Comparison of ENCODE assay signal across 28 cellular contexts in the genomic region with DNA sequence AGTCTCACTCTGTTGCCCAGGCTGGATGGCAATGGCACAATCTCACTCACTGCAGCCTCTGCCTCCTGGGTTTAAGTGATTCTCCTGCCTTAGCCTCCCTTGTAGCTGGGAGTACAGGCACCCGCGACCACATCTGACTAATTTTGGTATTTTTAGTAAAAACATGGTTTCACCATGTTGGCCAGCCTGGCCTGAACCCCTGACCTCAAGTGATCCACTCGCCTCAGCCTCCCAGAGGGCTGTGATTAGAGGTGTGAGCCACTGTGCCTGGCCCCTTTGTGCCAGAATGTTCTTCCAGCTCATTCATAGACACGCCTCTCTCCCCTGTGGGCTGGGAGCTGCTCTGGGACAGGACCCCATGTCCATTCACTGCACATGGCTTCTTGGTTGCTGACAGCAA. TPM values are rescaled to one million over a fixed set of nuclear protein-coding genes. Genes with fewer than 3 reads are reported as not detected.
DNase-seq lines count a peak whose midpoint lies in the region; ATAC-seq and TF ChIP-seq lines count a peak whose summit lies in the region.
"Had no signal": no experiment of that assay in that cellular context is flagged by ENCODE, and none has a peak within 500 bp of the region (broad histone marks: within the 10 kb centered on the region; RNA-seq: fewer than 3 reads in every experiment).

No MANE protein-coding gene starts in this region.

- POLR2A ChIA-PET in RWPE1 (lab: Yijun Ruan, JAX; ENCODE audit: low non-redundant PET), result no interaction called here

- peaks cover 13 to 17% of the 10 kb centered on the region in 2 donors for H3K4me1 Mint-ChIP-seq in natural killer cell treated with Interleukin-12 subunit alpha and Interleukin-12 subunit beta and Interleukin-15 and Interleukin-18, amount 100 ng/mL, for 72 hours (ENCODE audit: low read depth in 2 of 2)
- H3K4me1 Mint-ChIP-seq in natural killer cell (peaks cover 17 to 34% of the 10 kb centered on the region in 2 donors), endothelial cell (ENCODE audit: unreplicated experiment) (peaks cover 8% of the 10 kb centered on the region)
- peaks cover 15% of the 10 kb centered on the region for H3K4me1 Mint-ChIP-seq in stimulated activated naive CD8-positive, alpha-beta T cell treated with anti-CD3 and anti-CD28 coated beads, Interleukin-15, amount 100 ng/mL, for 72 hours
- H3K4me1 Mint-ChIP-seq: endodermal cell, mesothelial cell of epicardium had no signal

- TF ChIP-seq CTCF in natural killer cell (IDR thresholded peaks at IDR 0.05), result no peak
- TF ChIP-seq CTCF in RWPE1 (conservative IDR thresholded peaks at IDR 0.05; ENCODE audit: low read depth), result no peak
- no peak for TF ChIP-seq CTCF in endothelial cell (IDR thresholded peaks at IDR 0.05; ENCODE audit: unreplicated experiment)

- CTCF ChIA-PET in RWPE1 (lab: Yijun Ruan, JAX), result interaction anchor here (0.7 to 1.0 kb wide), 3 partner anchors 11 to 191 kb away, joined by 3 to 4 read pairs (median 3); no protein-coding TSS in a partner anchor

- intact Hi-C loops in natural killer cell (cut with micrococcal nuclease) (no loop called here), posterior cingulate gyrus (cut with DNase I) (no loop called here)

- DNase-seq in natural killer cell treated with Interleukin-12 subunit alpha and Interleukin-12 subunit beta and Interleukin-15 and Interleukin-18, amount 100 ng/mL, for 72 hours (ENCODE audit: low spot score), result no peak
- DNase-seq in natural killer cell (no peak), RWPE1 (ENCODE audit: low spot score) (no peak), endothelial cell (ENCODE audit: low spot score) (no peak), posterior cingulate gyrus (no peak)
- no peak for DNase-seq in stimulated activated naive CD8-positive, alpha-beta T cell treated with anti-CD3 and anti-CD28 coated beads, Interleukin-15, amount 100 ng/mL, for 72 hours
- DNase-seq in stimulated activated CD4-positive, alpha-beta T cell treated with anti-CD3 and anti-CD28 coated beads, Interleukin-4, amount 100 ng/mL, for 4 hours, result no peak
- DNase-seq: activated effector memory CD4-positive, alpha-beta T cell treated with anti-CD3 and anti-CD28 coated beads, Interleukin-2, amount 50 U/mL, for 16 hours; esophagus squamous epithelium; GOT3; hippocampal formation; immature natural killer cell; left lung; NCI-H1092; NCI-H1930; ovary; stimulated activated CD4-positive, alpha-beta T cell treated with anti-CD3 and anti-CD28 coated beads, Interleukin-12 subunit alpha, Interleukin-12 subunit beta, amount 100 ng/mL, for 4 hours had no signal

- H3K36me3 Mint-ChIP-seq in natural killer cell treated with Interleukin-12 subunit alpha and Interleukin-12 subunit beta and Interleukin-15 and Interleukin-18, amount 100 ng/mL, for 72 hours, result no peaks in the 10 kb centered on the region
- H3K36me3 Mint-ChIP-seq in natural killer cell (no peaks in the 10 kb centered on the region), endothelial cell (ENCODE audit: low read depth, unreplicated experiment) (peaks cover 22% of the 10 kb centered on the region)

- no peaks in the 10 kb centered on the region for H3K27me3 Mint-ChIP-seq in natural killer cell treated with Interleukin-12 subunit alpha and Interleukin-12 subunit beta and Interleukin-15 and Interleukin-18, amount 100 ng/mL, for 72 hours
- H3K27me3 Mint-ChIP-seq in natural killer cell (ENCODE audit: low read depth in 2 of 2) (no peaks in the 10 kb centered on the region), endothelial cell (ENCODE audit: unreplicated experiment) (peaks cover 9% of the 10 kb centered on the region)
- no peaks in the 10 kb centered on the region for H3K27me3 Mint-ChIP-seq in stimulated activated naive CD8-positive, alpha-beta T cell treated with anti-CD3 and anti-CD28 coated beads, Interleukin-15, amount 100 ng/mL, for 72 hours
- H3K27me3 Mint-ChIP-seq: CD4-positive, alpha-beta memory T cell; naive thymus-derived CD4-positive, alpha-beta T cell; type B pancreatic cell had no signal

- H3K9me3 Mint-ChIP-seq in natural killer cell treated with Interleukin-12 subunit alpha and Interleukin-12 subunit beta and Interleukin-15 and Interleukin-18, amount 100 ng/mL, for 72 hours, result no peaks in the 10 kb centered on the region
- H3K9me3 Mint-ChIP-seq in natural killer cell (no peaks in the 10 kb centered on the region), endothelial cell (ENCODE audit: unreplicated experiment) (no peaks in the 10 kb centered on the region)
- no peaks in the 10 kb centered on the region for H3K9me3 Mint-ChIP-seq in stimulated activated naive CD8-positive, alpha-beta T cell treated with anti-CD3 and anti-CD28 coated beads, Interleukin-15, amount 100 ng/mL, for 72 hours
- H3K9me3 Mint-ChIP-seq: CD4-positive, alpha-beta memory T cell; endodermal cell; immature natural killer cell; mesothelial cell of epicardium; naive thymus-derived CD4-positive, alpha-beta T cell; type B pancreatic cell had no signal

- H3K27ac ChIP-seq in RWPE1, result peak overlapping the region; percentile 48
- H3K27ac ChIP-seq: coronary artery, esophagus squamous epithelium, gastroesophageal sphincter, left lung, ovary, right atrium auricular region, SK-N-MC, VCaP had no signal

- H3K4me3 Mint-ChIP-seq in natural killer cell treated with Interleukin-12 subunit alpha and Interleukin-12 subunit beta and Interleukin-15 and Interleukin-18, amount 100 ng/mL, for 72 hours, result no peak overlapping the region
- H3K4me3 Mint-ChIP-seq in natural killer cell, result no peak overlapping the region
- peak overlapping the region; percentile 9 for H3K4me3 Mint-ChIP-seq in endothelial cell (ENCODE audit: unreplicated experiment)
- H3K4me3 Mint-ChIP-seq in stimulated activated naive CD8-positive, alpha-beta T cell treated with anti-CD3 and anti-CD28 coated beads, Interleukin-15, amount 100 ng/mL, for 72 hours, result no peak overlapping the region
- H3K4me3 Mint-ChIP-seq: CD4-positive, alpha-beta memory T cell; endodermal cell; immature natural killer cell; mesothelial cell of epicardium; naive thymus-derived CD4-positive, alpha-beta T cell; type B pancreatic cell had no signal

- peak; percentile 31 to 34 for ATAC-seq in natural killer cell treated with Interleukin-12 subunit alpha and Interleukin-12 subunit beta and Interleukin-15 and Interleukin-18, amount 100 ng/mL, for 72 hours
- ATAC-seq in natural killer cell (no peak), GM21526 (IDR thresholded peaks at IDR 0.05; ENCODE audit: low FRiP score, unreplicated experiment) (no peak)
- peak; percentile 32 for ATAC-seq in stimulated activated naive CD8-positive, alpha-beta T cell treated with anti-CD3 and anti-CD28 coated beads, Interleukin-15, amount 100 ng/mL, for 72 hours
- ATAC-seq: gastroesophageal sphincter had no signal

- H3K27ac Mint-ChIP-seq in natural killer cell treated with Interleukin-12 subunit alpha and Interleukin-12 subunit beta and Interleukin-15 and Interleukin-18, amount 100 ng/mL, for 72 hours, result peak overlapping the region in 1 of 2 donors; percentile 25
- peak overlapping the region in 1 of 2 donors; percentile 25 for H3K27ac Mint-ChIP-seq in natural killer cell
- peak overlapping the region; percentile 11 for H3K27ac Mint-ChIP-seq in endothelial cell (ENCODE audit: unreplicated experiment)
- H3K27ac Mint-ChIP-seq in stimulated activated naive CD8-positive, alpha-beta T cell treated with anti-CD3 and anti-CD28 coated beads, Interleukin-15, amount 100 ng/mL, for 72 hours, result peak overlapping the region; percentile 78 to 82
- H3K27ac Mint-ChIP-seq: endodermal cell, mesothelial cell of epicardium, type B pancreatic cell had no signal

RNA-seq across cellular contexts. Expression of a gene that starts 9.1 kb away (rescaled TPM):
- 100 to 1,000 TPM; 107 to 195 TPM for total RNA-seq in natural killer cell treated with Interleukin-12 subunit alpha and Interleukin-12 subunit beta and Interleukin-15 and Interleukin-18, amount 100 ng/mL, for 72 hours
- total RNA-seq in natural killer cell, result 10 to 100 TPM; 36.9 to 41.8 (median 37.2) TPM
- 112 TPM for total RNA-seq in endothelial cell (ENCODE audit: unreplicated experiment)

RNA-seq across cellular contexts. Expression of a gene that starts 21.7 kb away (rescaled TPM):
- 10 to 100 TPM in 1 of 2 donors, 1 to 10 TPM in 1; 8.3 to 10.3 TPM for total RNA-seq in natural killer cell treated with Interleukin-12 subunit alpha and Interleukin-12 subunit beta and Interleukin-15 and Interleukin-18, amount 100 ng/mL, for 72 hours
- total RNA-seq in natural killer cell, result 10 to 100 TPM in 2 of 3 donors, 1 to 10 TPM in 1; 8.5 to 13.5 (median 13.3) TPM
- total RNA-seq in endothelial cell (ENCODE audit: unreplicated experiment), result 60.1 TPM

Comparison
In these comparisons a context has a peak if more than half of its experiments do, and no peak if none do; other contexts are left out.
1. ATAC-seq: peak in natural killer cell treated with Interleukin-12 subunit alpha and Interleukin-12 subunit beta and Interleukin-15 and Interleukin-18, amount 100 ng/mL, for 72 hours (2 of 2) and stimulated activated naive CD8-positive, alpha-beta T cell treated with anti-CD3 and anti-CD28 coated beads, Interleukin-15, amount 100 ng/mL, for 72 hours (single experiment); none in natural killer cell (0 of 3) and GM21526 (single experiment).